Comparison of ENCODE assay signal across 8 cellular contexts in genomic region chr12:117155278-117156060, GRCh38. TPM values are rescaled to one million over a fixed set of nuclear protein-coding genes. Genes with fewer than 3 reads are reported as not detected.
DNase-seq lines count a peak whose midpoint lies in the region; ATAC-seq and TF ChIP-seq lines count a peak whose summit lies in the region.

No MANE protein-coding gene starts in this region.

- peak overlapping the region; percentile 3 for H3K56ac ChIP-seq in mesendoderm (ENCODE audit: low read length)

- H3K27ac ChIP-seq in mesendoderm (ENCODE audit: low read depth, low read length): no peak overlapping the region

- H3K23ac ChIP-seq in mesendoderm (ENCODE audit: low read length): no peak overlapping the region

- H2BK5ac ChIP-seq in mesendoderm (ENCODE audit: low read length): no peak overlapping the region

- H3K36me3 ChIP-seq in mesendoderm (ENCODE audit: control insufficient read depth, insufficient read depth, low read length): peaks cover 9% of the 10 kb centered on the region

- no peaks in the 10 kb centered on the region for H3K79me2 ChIP-seq in mesendoderm (ENCODE audit: control insufficient read depth, insufficient read depth, low read length)

- no peaks in the 10 kb centered on the region for H3K79me1 ChIP-seq in mesendoderm (ENCODE audit: low read length)

- H3K4me3 ChIP-seq in mesendoderm (ENCODE audit: low read length): no peak overlapping the region

- no peak for ATAC-seq in HG02610 (IDR thresholded peaks at IDR 0.05; ENCODE audit: unreplicated experiment)

- H3K4ac ChIP-seq in mesendoderm (ENCODE audit: low read depth, low read length): no peak overlapping the region

- H3K4me3 Mint-ChIP-seq in HFFc6: no peak overlapping the region

- H3K9ac ChIP-seq in mesendoderm (ENCODE audit: low read length): no peak overlapping the region

- H2AK5ac ChIP-seq in mesendoderm (ENCODE audit: low read length): no peak overlapping the region

- DNase-seq in GM03348 (ENCODE audit: low spot score) (peak; percentile 39), HFFc6 (peak; percentile 22), NCI-H187 treated with DMSO at 0.1 percent for 48 hours (lab: John Stamatoyannopoulos, UW) (peak; percentile 42), cerebellum (ENCODE audit: low spot score) (peak; percentile 34), mesendoderm (peak; percentile 99)
- DNase-seq in activated CD4-positive, alpha-beta T cell treated with anti-CD3 and anti-CD28 coated beads for 1 hour: peak; percentile 52
- DNase-seq in stimulated activated CD8-positive, alpha-beta memory T cell treated with anti-CD3 and anti-CD28 coated beads, Interleukin-4, amount 100 ng/mL, for 48 hours: peak; percentile 90

- H3K4me1 ChIP-seq in mesendoderm (ENCODE audit: control insufficient read depth, low read depth, low read length): no peaks in the 10 kb centered on the region

- no peak overlapping the region for H3K27ac Mint-ChIP-seq in HFFc6

- no peak overlapping the region for H2BK120ac ChIP-seq in mesendoderm (ENCODE audit: low read depth, low read length)

- H2BK15ac ChIP-seq in mesendoderm (replicated peaks; ENCODE audit: low read depth): no peak overlapping the region

- H4K8ac ChIP-seq in mesendoderm (ENCODE audit: low read depth, low read length): no peak overlapping the region

- peaks cover 5% of the 10 kb centered on the region; the same call in 1 of the 2 replicates for H3K4me1 Mint-ChIP-seq in HFFc6 (ENCODE audit: low read depth)

- no peaks in the 10 kb centered on the region; the same call in 1 of the 2 replicates for H3K27me3 Mint-ChIP-seq in HFFc6 (ENCODE audit: insufficient read depth)

- no peaks in the 10 kb centered on the region for H3K9me3 Mint-ChIP-seq in HFFc6

- no peak overlapping the region for H3K18ac ChIP-seq in mesendoderm (ENCODE audit: low read length)

- no peak overlapping the region for H3K4me2 ChIP-seq in mesendoderm (ENCODE audit: low read length)

- WGBS in mesendoderm (ENCODE audit: extremely low coverage, insufficient coverage, low lambda C conversion rate): no CpG with 5 or more reads among the region's 47 CpGs

- no peaks in the 10 kb centered on the region for H3K27me3 ChIP-seq in mesendoderm (ENCODE audit: insufficient read depth, low read length, poor library complexity)

- no peak overlapping the region for H4K5ac ChIP-seq in mesendoderm (ENCODE audit: low read length)

- TF ChIP-seq CTCF in HFFc6 (IDR thresholded peaks at IDR 0.05): peak; percentile 84

- H3K36me3 Mint-ChIP-seq in HFFc6 (ENCODE audit: low read depth): peaks cover 27% of the 10 kb centered on the region; the same call in 1 of the 2 replicates

RNA-seq across cellular contexts. Expression of gene FBXO21, which starts 34.8 kb away (rescaled TPM):
- total RNA-seq in HFFc6 (2021; fragmentation: NEBNext Ultra II Directional; extraction: Animal tissue kit (Norgen Biotek cat#: 25700)): 10 to 100 TPM; 26.2 to 35.3 (median 32.3) TPM
- total RNA-seq in cerebellum: 148 TPM
- 22.7 TPM for polyA plus RNA-seq in mesendoderm (2013, experiment 1 of 2)
- polyA plus RNA-seq in mesendoderm (2013, experiment 2 of 2): 24.1 TPM

RNA-seq across cellular contexts. Expression of gene TESC, which starts 56.3 kb away (rescaled TPM):
- total RNA-seq in HFFc6 (2021; fragmentation: NEBNext Ultra II Directional; extraction: Animal tissue kit (Norgen Biotek cat#: 25700)): not detected
- total RNA-seq in cerebellum: 6.2 TPM
- 1.5 TPM for polyA plus RNA-seq in mesendoderm (2013, experiment 1 of 2)
- polyA plus RNA-seq in mesendoderm (2013, experiment 2 of 2): 1.4 TPM

Comparison
In these comparisons a context has a peak if more than half of its experiments do, and no peak if none do; other contexts are left out.
1. DNase-seq: peak in every context shown above with its lines; median percentile 99 in mesendoderm; 90 in stimulated activated CD8-positive, alpha-beta memory T cell treated with anti-CD3 and anti-CD28 coated beads, Interleukin-4, amount 100 ng/mL, for 48 hours; 52 in activated CD4-positive, alpha-beta T cell treated with anti-CD3 and anti-CD28 coated beads for 1 hour; 42 in NCI-H187 treated with DMSO at 0.1 percent for 48 hours; 39 in GM03348; 34 in cerebellum; 22 in HFFc6.